16 cellular contexts compared by ENCODE assay signal in the genomic region with DNA sequence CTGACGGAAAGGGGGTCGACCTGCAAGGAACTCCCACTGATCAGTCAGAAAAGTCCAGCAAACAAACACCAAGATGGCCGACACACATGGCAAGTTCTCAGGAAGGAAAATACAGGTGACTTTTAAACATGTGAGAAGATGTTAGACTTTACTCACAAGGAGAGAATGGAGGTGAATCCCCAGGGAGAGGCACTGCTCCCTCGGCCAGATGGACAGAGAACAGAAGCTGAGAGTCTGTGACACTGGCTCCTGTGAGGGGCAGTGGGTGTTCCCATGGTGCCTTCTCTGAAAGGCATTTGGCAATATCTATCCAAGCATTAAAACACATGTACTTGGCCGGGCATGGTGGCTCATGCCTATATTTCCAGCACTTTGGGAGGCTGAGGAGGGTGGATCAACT. TPM values are rescaled to one million over a fixed set of nuclear protein-coding genes. Genes with fewer than 3 reads are reported as not detected.
"Had no signal": no experiment of that assay in that cellular context is flagged by ENCODE, and none has a peak within 500 bp of the region (broad histone marks: within the 10 kb centered on the region; RNA-seq: fewer than 3 reads in every experiment).

No MANE protein-coding gene starts in this region.

- H3K27ac ChIP-seq: psoas muscle, SJSA1 had no signal

- FAIRE-seq: frontal cortex had no signal

- H3K4me1 ChIP-seq: colonic mucosa, psoas muscle had no signal

- H3K9me3 ChIP-seq: colonic mucosa, psoas muscle had no signal

- ATAC-seq: activated T-cell treated with anti-CD3 and anti-CD28 coated beads, Interleukin-2, amount 50 U/mL, for 4 hours; naive thymus-derived CD8-positive, alpha-beta T cell; psoas muscle had no signal

- H3K36me3 ChIP-seq: colonic mucosa, tibial nerve had no signal

- DNase-seq: activated CD4-positive, alpha-beta memory T cell treated with anti-CD3 and anti-CD28 coated beads for 36 hours; activated CD4-positive, CD25-positive, alpha-beta regulatory T cell treated with anti-CD3 and anti-CD28 coated beads, Interleukin-2, amount 50 U/mL, for 72 hours; activated effector memory CD4-positive, alpha-beta T cell treated with anti-CD3 and anti-CD28 coated beads, Interleukin-2, amount 50 U/mL, for 16 hours; activated naive CD8-positive, alpha-beta T cell treated with anti-CD3 and anti-CD28 coated beads for 36 hours; activated T-cell treated with anti-CD3 and anti-CD28 coated beads, Interleukin-2, amount 50 U/mL, for 4 hours; colonic mucosa; kidney glomerular epithelial cell; naive thymus-derived CD8-positive, alpha-beta T cell; stimulated activated CD4-positive, alpha-beta T cell treated with anti-CD3 and anti-CD28 coated beads, Interleukin-15, amount 100 ng/mL, for 24 hours; stimulated activated CD4-positive, alpha-beta T cell treated with anti-CD3 and anti-CD28 coated beads, Interleukin-4, amount 100 ng/mL, for 24 hours; T-helper 9 cell had no signal

- H3K27me3 ChIP-seq: colonic mucosa, SJSA1, tibial nerve had no signal

- H3K4me3 ChIP-seq: colonic mucosa, lung, psoas muscle, SJSA1, tibial nerve had no signal

RNA-seq across cellular contexts. Expression of a gene that starts 22.8 kb away (rescaled TPM):
- polyA plus RNA-seq: naive thymus-derived CD8-positive, alpha-beta T cell had no signal
